In genomic region chr14:50897005-50897404, GRCh38 we compare ENCODE assay signal across 13 cellular contexts. TPM values are rescaled to one million over a fixed set of nuclear protein-coding genes. Genes with fewer than 3 reads are reported as not detected.
DNase-seq lines count a peak whose midpoint lies in the region; ATAC-seq and TF ChIP-seq lines count a peak whose summit lies in the region.
"Not testable (repeated sequence)": the region's sequence is repeated elsewhere in the genome, so short reads cannot be mapped to it uniquely, and the experiment has no call there.
"Had no signal": no experiment of that assay in that cellular context is flagged by ENCODE, and none has a peak within 500 bp of the region (broad histone marks: within the 10 kb centered on the region; RNA-seq: fewer than 3 reads in every experiment).

No MANE protein-coding gene starts in this region.

- H3K27me3 Mint-ChIP-seq in Calu3 (ENCODE audit: unreplicated experiment); type B pancreatic cell: not testable (repeated sequence)

- peak overlapping the region; percentile 15 for H3K56ac ChIP-seq in mesendoderm (ENCODE audit: low read length)

- not testable (repeated sequence) for H3K79me2 ChIP-seq in mesendoderm (ENCODE audit: control insufficient read depth, insufficient read depth, low read length)

- peak overlapping the region; percentile 81 for H3K9ac ChIP-seq in HUES6 (ENCODE audit: low read length)
- not testable (repeated sequence) for H3K9ac ChIP-seq in colonic mucosa (ENCODE audit: low read depth in 2 of 2, low read length in 2 of 2); iPS-18a (ENCODE audit: low read length); mesendoderm (ENCODE audit: low read length)

- not testable (repeated sequence) for H3K36me3 Mint-ChIP-seq in Calu3 (ENCODE audit: insufficient read depth, unreplicated experiment); type B pancreatic cell

- H3K79me1 ChIP-seq in mesendoderm (ENCODE audit: low read length) = not testable (repeated sequence)

- H4K8ac ChIP-seq in mesendoderm (ENCODE audit: low read depth, low read length) = not testable (repeated sequence)

- intact Hi-C loops in Calu3 (cut with micrococcal nuclease; ENCODE audit: unreplicated experiment); colonic mucosa (cut with DNase I): not testable (repeated sequence)

- peaks cover 14% of the 10 kb centered on the region for H3K4me1 Mint-ChIP-seq in Calu3 (ENCODE audit: low read depth, unreplicated experiment)
- not testable (repeated sequence) for H3K4me1 Mint-ChIP-seq in type B pancreatic cell (ENCODE audit: unreplicated experiment)

- H3K23ac ChIP-seq in mesendoderm (ENCODE audit: low read length) = not testable (repeated sequence)

- H3K36me3 ChIP-seq in HUES6 (ENCODE audit: control insufficient read depth, insufficient read depth, low read length) = peaks cover 16% of the 10 kb centered on the region; the same call in 1 of the 2 replicates
- H3K36me3 ChIP-seq in RWPE2 (ENCODE audit: low read depth) = 0 out of 2 replicates have a peak, but pooled peaks cover 14% of the 10 kb centered on the region
- H3K36me3 ChIP-seq in colonic mucosa; iPS-18a (ENCODE audit: control insufficient read depth, low read depth, low read length); mesendoderm (ENCODE audit: control insufficient read depth, insufficient read depth, low read length): not testable (repeated sequence)

- DNase-seq in Calu3 (peak; percentile 15), colonic mucosa (peak; percentile 27)
- not testable (repeated sequence) for DNase-seq in RWPE2 (ENCODE audit: low spot score); mesendoderm; type B pancreatic cell (ENCODE audit: extremely low spot score, unreplicated experiment)

- H4K5ac ChIP-seq in mesendoderm (ENCODE audit: low read length) = not testable (repeated sequence)

- H3K4me1 ChIP-seq in HUES6 (ENCODE audit: control insufficient read depth, insufficient read depth, low read length) (peaks cover 32% of the 10 kb centered on the region), RWPE2 (ENCODE audit: insufficient read depth, poor library complexity, severe bottlenecking) (peaks cover 16% of the 10 kb centered on the region), iPS-18a (ENCODE audit: control insufficient read depth, low read depth, low read length) (peaks cover 26% of the 10 kb centered on the region)
- H3K4me1 ChIP-seq in colonic mucosa; mesendoderm (ENCODE audit: control insufficient read depth, low read depth, low read length): not testable (repeated sequence)

- H3K4ac ChIP-seq in mesendoderm (ENCODE audit: low read depth, low read length) = not testable (repeated sequence)

- CTCF ChIA-PET in Calu3 (lab: Charles Lee) = not testable (repeated sequence)

- H2AK5ac ChIP-seq in mesendoderm (ENCODE audit: low read length) = not testable (repeated sequence)

- H3K27ac Mint-ChIP-seq in Calu3 (ENCODE audit: unreplicated experiment) = not testable (repeated sequence)
- peak overlapping the region; percentile 97 for H3K27ac Mint-ChIP-seq in type B pancreatic cell

- BruUV-seq in Calu3 (replicated peaks; lab: Mats Ljungman, UMichigan) = not testable (repeated sequence)

- ATAC-seq in RWPE2 (ENCODE audit: low read depth) = not testable (repeated sequence)
- ATAC-seq in esophagus mucosa = peak; percentile 90

- not testable (repeated sequence) for TF ChIP-seq CTCF in Calu3 (IDR thresholded peaks at IDR 0.05; ENCODE audit: unreplicated experiment); RWPE2 (IDR thresholded peaks at IDR 0.05; ENCODE audit: poor library complexity, severe bottlenecking); colonic mucosa (IDR thresholded peaks at IDR 0.05); type B pancreatic cell (conservative IDR thresholded peaks at IDR 0.05)

- not testable (repeated sequence) for H3K4me2 ChIP-seq in mesendoderm (ENCODE audit: low read length)

- not testable (repeated sequence) for H3K18ac ChIP-seq in mesendoderm (ENCODE audit: low read length)

- H3K27ac ChIP-seq in HUES6 (ENCODE audit: low read depth, low read length) = peak overlapping the region; percentile 89
- peak overlapping the region; percentile 71 for H3K27ac ChIP-seq in RWPE2 (ENCODE audit: poor library complexity, severe bottlenecking)
- peak overlapping the region; percentile 63 for H3K27ac ChIP-seq in colonic mucosa
- H3K27ac ChIP-seq in iPS-18a (ENCODE audit: low read length); mesendoderm (ENCODE audit: low read depth, low read length): not testable (repeated sequence)

- WGBS in mesendoderm (ENCODE audit: extremely low coverage, insufficient coverage, low lambda C conversion rate) = no CpG with 5 or more reads among the region's 1 CpG

- H3K27me3 ChIP-seq in HUES6 (ENCODE audit: control insufficient read depth, insufficient read depth, low read length); RWPE2 (ENCODE audit: insufficient read depth, poor library complexity, severe bottlenecking); colonic mucosa; iPS-18a (ENCODE audit: control insufficient read depth, insufficient read depth, low read length); mesendoderm (ENCODE audit: insufficient read depth, low read length, poor library complexity): not testable (repeated sequence)

- H2BK5ac ChIP-seq in mesendoderm (ENCODE audit: low read length) = not testable (repeated sequence)

- not testable (repeated sequence) for H3K9me3 ChIP-seq in HUES6 (ENCODE audit: control insufficient read depth, insufficient read depth, low read depth, low read length); RWPE2 (ENCODE audit: severe bottlenecking); colonic mucosa; iPS-18a (ENCODE audit: control insufficient read depth, low read depth, low read length)

- H3K4me3 ChIP-seq in HUES6 (ENCODE audit: low read depth, low read length) = peak overlapping the region; percentile 52
- H3K4me3 ChIP-seq in RWPE2 (ENCODE audit: severe bottlenecking); colonic mucosa; mesendoderm (ENCODE audit: low read length): not testable (repeated sequence)
- H3K4me3 ChIP-seq in iPS-18a (ENCODE audit: low read length) = peak overlapping the region; percentile 10

- H2BK120ac ChIP-seq in mesendoderm (ENCODE audit: low read depth, low read length) = not testable (repeated sequence)

- not testable (repeated sequence) for H3K9me3 Mint-ChIP-seq in Calu3 (ENCODE audit: low read depth, unreplicated experiment); type B pancreatic cell

- not testable (repeated sequence) for H2BK15ac ChIP-seq in mesendoderm (replicated peaks; ENCODE audit: low read depth)

- not testable (repeated sequence) for H3K4me3 Mint-ChIP-seq in Calu3 (ENCODE audit: low read depth, unreplicated experiment); type B pancreatic cell

RNA-seq across cellular contexts. Expression of gene ABHD12B, which starts 25.2 kb away (rescaled TPM):
- total RNA-seq in Calu3 (2022) = not detected in 2 replicates
- total RNA-seq in colonic mucosa = 10 to 100 TPM; 11.0 to 20.7 TPM
- 0.32 TPM for total RNA-seq in esophagus mucosa
- 16.4 TPM for polyA plus RNA-seq in mesendoderm (2013, experiment 1 of 2)
- polyA plus RNA-seq in mesendoderm (2013, experiment 2 of 2) = 14.7 TPM
- 0.17 and 0.55 TPM in 2 replicates for total RNA-seq in type B pancreatic cell (ENCODE audit: low replicate concordance)
- total RNA-seq: Caco-2; CD4-positive, alpha-beta T cell; Daoy had no signal
- polyA plus RNA-seq: A549, BJ had no signal

RNA-seq across cellular contexts. Expression of gene PYGL, which starts 47.3 kb away (rescaled TPM):
- 39.5 and 41.2 TPM in 2 replicates for total RNA-seq in Calu3 (2022)
- 10 to 100 TPM; 33.0 to 54.2 TPM for total RNA-seq in colonic mucosa
- total RNA-seq in esophagus mucosa = 138 TPM
- 34.0 TPM for polyA plus RNA-seq in mesendoderm (2013, experiment 1 of 2)
- polyA plus RNA-seq in mesendoderm (2013, experiment 2 of 2) = 34.9 TPM
- 27.3 and 38.8 TPM in 2 replicates for total RNA-seq in type B pancreatic cell (ENCODE audit: low replicate concordance)
